20 cellular contexts compared by ENCODE assay signal in the genomic region with DNA sequence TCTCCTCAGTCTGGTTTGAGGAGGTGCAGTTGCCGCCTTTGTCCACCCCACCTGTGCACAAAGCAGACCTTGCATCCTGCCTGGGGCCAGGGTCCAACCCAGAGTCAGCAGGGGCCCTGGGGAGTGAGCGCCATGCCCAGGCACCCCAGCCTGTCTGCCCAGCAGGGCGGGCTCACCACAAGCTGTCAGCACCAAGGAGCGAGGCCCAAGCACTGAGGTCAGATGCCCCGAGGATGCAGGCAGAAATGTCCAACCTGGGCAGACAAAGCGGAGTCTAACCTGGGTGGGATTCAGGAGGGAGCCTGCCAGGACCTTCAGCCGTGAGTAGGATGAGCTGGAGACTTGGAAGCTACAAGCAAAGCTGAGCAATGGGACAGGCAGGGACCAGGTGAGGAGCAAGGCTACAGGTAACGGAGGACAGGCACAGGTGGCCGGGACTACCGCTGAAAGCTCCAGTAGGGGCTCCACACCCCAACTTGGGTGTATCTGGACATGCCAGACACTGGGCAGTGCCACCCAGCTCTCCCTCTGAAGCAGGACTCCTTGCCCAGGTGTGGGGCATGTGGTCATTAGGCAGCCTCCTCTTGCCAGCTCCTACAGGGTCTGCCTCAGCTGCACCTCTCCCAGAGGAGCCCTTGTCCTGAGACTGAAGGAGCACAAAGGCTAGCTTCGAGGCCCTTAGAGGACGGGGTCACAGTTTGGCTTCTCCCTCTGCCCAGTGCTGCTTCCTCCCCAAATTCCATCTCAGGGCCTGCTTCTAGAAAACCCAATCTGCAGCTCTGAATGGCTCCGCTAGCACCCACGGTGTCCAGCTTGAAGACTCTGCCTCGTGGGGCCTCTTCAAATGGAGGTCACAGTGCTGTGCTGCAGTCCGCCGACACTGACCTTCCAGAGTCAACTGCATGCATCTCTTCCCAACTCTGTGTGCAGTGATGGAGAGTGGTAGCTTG.
DNase-seq lines count a peak whose midpoint lies in the region; ATAC-seq, FAIRE-seq and TF ChIP-seq lines count a peak whose summit lies in the region.
"Had no signal": no experiment of that assay in that cellular context is flagged by ENCODE, and none has a peak within 500 bp of the region (broad histone marks: within the 10 kb centered on the region; RNA-seq: fewer than 3 reads in every experiment).

No MANE protein-coding gene starts in this region.

- no peak overlapping the region for H3K18ac ChIP-seq in IMR-90 (ENCODE audit: low read depth, low read length)
- no peak overlapping the region for H3K18ac ChIP-seq in H1 (ENCODE audit: extremely low read depth, low read length)
- H3K18ac ChIP-seq in mesenchymal stem cell (ENCODE audit: low read depth in 1 of 2, low read length in 2 of 2) = no peak overlapping the region

- H3K79me2 ChIP-seq in H1 (ENCODE audit: control insufficient read depth in 1 of 2, insufficient read depth in 2 of 2, low read length in 2 of 2) = no peaks in the 10 kb centered on the region

- H4K91ac ChIP-seq in IMR-90 (ENCODE audit: insufficient read depth, low read depth, low read length) (no peak overlapping the region), H1 (replicated peaks; ENCODE audit: insufficient read length, low read length) (no peak overlapping the region), mesenchymal stem cell (ENCODE audit: low read length) (peak overlapping the region; percentile 72)

- H4K8ac ChIP-seq in IMR-90 (ENCODE audit: low read depth in 2 of 2, low read length in 2 of 2) (no peak overlapping the region), H1 (ENCODE audit: extremely low read depth, insufficient read depth, low read length) (no peak overlapping the region; the same call in 1 of the 2 replicates), mesenchymal stem cell (ENCODE audit: low read length) (peak overlapping the region; percentile 48)

- H3K36me3 Mint-ChIP-seq in stimulated activated memory B cell treated with anti-CD40 and anti-IgM and Interleukin-4, amounts not matched to agents 10 μg/mL and 1 μg/mL and 100 μg/mL, for 72 hours = no peaks in the 10 kb centered on the region
- no peaks in the 10 kb centered on the region for H3K36me3 Mint-ChIP-seq in progenitor cell of endocrine pancreas (ENCODE audit: insufficient read depth)
- H3K36me3 Mint-ChIP-seq: IgD-negative memory B cell had no signal

- DNase-seq in IMR-90 = no peak
- DNase-seq in H1 (ENCODE audit: low read depth in 1 of 2, low spot score in 2 of 2) = peak in 1 of 2 experiments; percentile 40
- DNase-seq in mesenchymal stem cell = no peak
- no peak for DNase-seq in progenitor cell of endocrine pancreas (ENCODE audit: low spot score, unreplicated experiment)
- DNase-seq in NCI-H146 (lab: John Stamatoyannopoulos, UW) = no peak
- DNase-seq in brain microvascular endothelial cell = no peak
- DNase-seq in NCI-H2029 treated with DMSO at 0.1 percent for 48 hours (lab: John Stamatoyannopoulos, UW) = no peak
- DNase-seq: BE2C, GDM1, H7, HFFc6, NCI-H1105, NCI-H2081, NCI-H69, PC-3, SHP77 had no signal

- H3K9me3 ChIP-seq in IMR-90 (ENCODE audit: control insufficient read depth, insufficient read depth, low read length) = peaks cover 4% of the 10 kb centered on the region
- H3K9me3 ChIP-seq in H1 (ENCODE audit: insufficient read depth in 2 of 2, low read depth in 1 of 2, low read length in 1 of 2) = no peaks in the 10 kb centered on the region
- H3K9me3 ChIP-seq in mesenchymal stem cell (ENCODE audit: control insufficient read depth, low read length) = peaks cover 11% of the 10 kb centered on the region
- H3K9me3 ChIP-seq: BE2C had no signal

- H3K56ac ChIP-seq in IMR-90 (ENCODE audit: extremely low read depth, insufficient read depth, low read length) = no peak overlapping the region
- no peak overlapping the region for H3K56ac ChIP-seq in H1 (replicated peaks; ENCODE audit: insufficient read length, low read depth, low read length)

- H2BK12ac ChIP-seq in H1 (ENCODE audit: low read depth, low read length) (0 out of 2 replicates have a peak overlapping the region, but pooled peaks have one; percentile 50), mesenchymal stem cell (ENCODE audit: low read length in 2 of 2) (no peak overlapping the region)

- H4K5ac ChIP-seq in IMR-90 (ENCODE audit: low read depth, low read length) (no peak overlapping the region), H1 (ENCODE audit: insufficient read length, low read depth, low read length) (no peak overlapping the region)

- dilution Hi-C loops in IMR-90 (cut with HindIII; ENCODE audit: low sequenced_read_pairs, unreplicated experiment) = no loop called here

- H3K79me1 ChIP-seq in IMR-90 (ENCODE audit: low read depth in 1 of 2, low read length in 2 of 2) (no peaks in the 10 kb centered on the region), H1 (ENCODE audit: low read depth, low read length) (no peaks in the 10 kb centered on the region), mesenchymal stem cell (replicated peaks; ENCODE audit: low read length, poor library complexity, severe bottlenecking) (no peaks in the 10 kb centered on the region)

- H3K4me3 ChIP-seq in IMR-90 (ENCODE audit: insufficient read depth, low read depth, low read length) (no peak overlapping the region), H1 (ENCODE audit: extremely low read depth in 1 of 4, insufficient read depth in 2 of 4, low read depth in 3 of 4, low read length in 4 of 4) (no peak overlapping the region), mesenchymal stem cell (ENCODE audit: insufficient read depth in 1 of 2, low read depth in 1 of 2, low read length in 2 of 2) (no peak overlapping the region), brain microvascular endothelial cell (ENCODE audit: low read depth, low read length) (no peak overlapping the region)

- no peaks in the 10 kb centered on the region for H3K23me2 ChIP-seq in H1 (ENCODE audit: low read depth, low read length)

- no peak for ATAC-seq in IMR-90 (ENCODE audit: low read depth)
- peak; percentile 39 for ATAC-seq in stimulated activated memory B cell treated with anti-CD40 and anti-IgM and Interleukin-4, amounts not matched to agents 10 μg/mL and 1 μg/mL and 100 μg/mL, for 72 hours
- ATAC-seq: PC-3 had no signal

- no peak overlapping the region; the same call in 1 of the 2 replicates for H3K4ac ChIP-seq in IMR-90 (ENCODE audit: low read depth, low read length)
- H3K4ac ChIP-seq in H1 (replicated peaks; ENCODE audit: insufficient read length, low read depth, low read length) = no peak overlapping the region
- no peak overlapping the region for H3K4ac ChIP-seq in mesenchymal stem cell (ENCODE audit: low read depth in 1 of 2, low read length in 2 of 2)

- no peak overlapping the region for H3K4me3 Mint-ChIP-seq in stimulated activated memory B cell treated with anti-CD40 and anti-IgM and Interleukin-4, amounts not matched to agents 10 μg/mL and 1 μg/mL and 100 μg/mL, for 72 hours
- no peak overlapping the region for H3K4me3 Mint-ChIP-seq in progenitor cell of endocrine pancreas (ENCODE audit: low read depth)
- H3K4me3 Mint-ChIP-seq: HFFc6, IgD-negative memory B cell had no signal

- H3K4me2 ChIP-seq in IMR-90 (ENCODE audit: low read depth, low read length) (no peak overlapping the region), H1 (ENCODE audit: insufficient read depth in 1 of 2, low read depth in 2 of 2, low read length in 2 of 2) (no peak overlapping the region), mesenchymal stem cell (ENCODE audit: low read length, poor library complexity, severe bottlenecking) (no peak overlapping the region)

- peaks cover 3% of the 10 kb centered on the region; the same call in 1 of the 2 replicates for H3K9me1 ChIP-seq in IMR-90 (ENCODE audit: insufficient read depth, low read length)

- no peaks in the 10 kb centered on the region for H3K27me3 ChIP-seq in IMR-90 (ENCODE audit: control insufficient read depth, insufficient read depth, low read length)
- no peaks in the 10 kb centered on the region for H3K27me3 ChIP-seq in H1 (replicated peaks in 1 of 4; ENCODE audit: control insufficient read depth in 3 of 4, extremely low read depth in 1 of 4, insufficient read depth in 3 of 4, low read length in 3 of 4)
- no peaks in the 10 kb centered on the region for H3K27me3 ChIP-seq in mesenchymal stem cell (ENCODE audit: control insufficient read depth in 1 of 2, insufficient read depth in 1 of 2, low read length in 2 of 2)
- no peaks in the 10 kb centered on the region for H3K27me3 ChIP-seq in brain microvascular endothelial cell (replicated peaks)

- H3K4me1 Mint-ChIP-seq in stimulated activated memory B cell treated with anti-CD40 and anti-IgM and Interleukin-4, amounts not matched to agents 10 μg/mL and 1 μg/mL and 100 μg/mL, for 72 hours = no peaks in the 10 kb centered on the region
- no peaks in the 10 kb centered on the region for H3K4me1 Mint-ChIP-seq in progenitor cell of endocrine pancreas (ENCODE audit: low read depth)

- H2BK5ac ChIP-seq in IMR-90 (ENCODE audit: low read depth, low read length, poor library complexity, severe bottlenecking) (no peak overlapping the region), H1 (ENCODE audit: low read depth, low read length) (no peak overlapping the region), mesenchymal stem cell (ENCODE audit: low read depth, low read length, poor library complexity, severe bottlenecking) (no peak overlapping the region)

- H3K14ac ChIP-seq in IMR-90 (replicated peaks; ENCODE audit: low read depth, low read length) (no peak overlapping the region), H1 (ENCODE audit: insufficient read length) (no peak overlapping the region), mesenchymal stem cell (ENCODE audit: low read length in 2 of 2) (peak overlapping the region in 1 of 2 experiments; percentile 4)

- TF ChIP-seq RAD21 in IMR-90 (IDR thresholded peaks at IDR 0.05; ENCODE audit: low read length) (no peak), H1 (IDR thresholded peaks at IDR 0.05 in 1 of 2, conservative IDR thresholded peaks at IDR 0.05 in 1 of 2; ENCODE audit: low read depth in 2 of 2, low read length in 2 of 2) (no peak)

- peak overlapping the region; percentile 35; the same call in 1 of the 2 replicates for H2AK5ac ChIP-seq in IMR-90 (ENCODE audit: low read depth, low read length)
- no peak overlapping the region for H2AK5ac ChIP-seq in H1 (ENCODE audit: low read depth, low read length)
- H2AK5ac ChIP-seq in mesenchymal stem cell (ENCODE audit: low read length, severe bottlenecking) = no peak overlapping the region

- WGBS in IMR-90 (ENCODE audit: extremely low coverage in 2 of 2, insufficient read length in 1 of 2), 2 experiments = 93% methylated on average over 10 of the region's 17 CpGs; no CpG with 5 or more reads in 1 of the 2 experiments
- WGBS in H1 (ENCODE audit: extremely low coverage in 1 of 2, insufficient coverage in 1 of 2, insufficient read length in 1 of 2, insufficient replicate concordance in 2 of 2, low coverage in 1 of 2, low lambda C conversion rate in 2 of 2, missing lambda C conversion rate in 1 of 2), 2 experiments = 91% methylated on average over 17 of the region's 17 CpGs; no CpG with 5 or more reads in 1 of the 2 experiments
- WGBS in mesenchymal stem cell = 94% methylated on average over 15 of the region's 17 CpGs

- BruUV-seq in IMR-90 (replicated peaks; lab: Mats Ljungman, UMichigan) = no TSS peak

- peaks cover 2% of the 10 kb centered on the region for H3K9me3 Mint-ChIP-seq in stimulated activated memory B cell treated with anti-CD40 and anti-IgM and Interleukin-4, amounts not matched to agents 10 μg/mL and 1 μg/mL and 100 μg/mL, for 72 hours
- peaks cover 2% of the 10 kb centered on the region for H3K9me3 Mint-ChIP-seq in progenitor cell of endocrine pancreas (ENCODE audit: low read depth)

- H3K4me1 ChIP-seq in IMR-90 (ENCODE audit: control insufficient read depth, insufficient read depth, low read length) = peaks cover 4% of the 10 kb centered on the region
- no peaks in the 10 kb centered on the region for H3K4me1 ChIP-seq in H1 (replicated peaks in 1 of 4; ENCODE audit: control insufficient read depth in 3 of 4, insufficient read depth in 4 of 4, low read length in 3 of 4)
- peaks cover 1% of the 10 kb centered on the region for H3K4me1 ChIP-seq in mesenchymal stem cell (ENCODE audit: control insufficient read depth, insufficient read depth, low read depth, low read length)
- H3K4me1 ChIP-seq: BE2C had no signal

- H2AK9ac ChIP-seq in IMR-90 (replicated peaks; ENCODE audit: low read depth, low read length, poor library complexity) = no peak overlapping the region

- H3K27ac ChIP-seq in IMR-90 (ENCODE audit: insufficient read depth, low read length) = no peak overlapping the region
- no peak overlapping the region for H3K27ac ChIP-seq in H1 (ENCODE audit: low read depth, low read length)
- H3K27ac ChIP-seq in mesenchymal stem cell (ENCODE audit: low read length, poor library complexity, severe bottlenecking) = no peak overlapping the region
- no peak overlapping the region for H3K27ac ChIP-seq in brain microvascular endothelial cell

- no peak for TF ChIP-seq EP300 in H1 (IDR thresholded peaks at IDR 0.05; ENCODE audit: borderline replicate concordance in 1 of 2, low read depth in 2 of 2, low read length in 2 of 2)

- POLR2A ChIA-PET in IMR-90 (lab: Charles Lee; ENCODE audit: unreplicated experiment) (no interaction called here), H1 (lab: Charles Lee; ENCODE audit: partially characterized antibody) (no interaction called here)

- H3K9ac ChIP-seq in IMR-90 (ENCODE audit: low read depth, low read length) = no peak overlapping the region
- H3K9ac ChIP-seq in H1 (replicated peaks in 1 of 4; ENCODE audit: extremely low read depth in 1 of 4, low read depth in 3 of 4, low read length in 3 of 4) = no peak overlapping the region
- H3K9ac ChIP-seq in mesenchymal stem cell (ENCODE audit: low read length) = no peak overlapping the region

- intact Hi-C loops in IMR-90 (cut with micrococcal nuclease) = no loop called here

- in situ Hi-C loops in IMR-90 (cut with MboI; ENCODE audit: low sequenced_read_pairs) = no loop called here
- in situ Hi-C loops in brain microvascular endothelial cell (cut with HindIII; ENCODE audit: low pct_ligation_motif_present, low sequenced_read_pairs) = no loop called here

- H3K27me3 Mint-ChIP-seq in stimulated activated memory B cell treated with anti-CD40 and anti-IgM and Interleukin-4, amounts not matched to agents 10 μg/mL and 1 μg/mL and 100 μg/mL, for 72 hours = peaks cover 30% of the 10 kb centered on the region
- H3K27me3 Mint-ChIP-seq in progenitor cell of endocrine pancreas = peaks cover 5% of the 10 kb centered on the region

- CTCF ChIA-PET in IMR-90 (lab: Yijun Ruan, JAX) (no interaction called here), H1 (lab: Charles Lee; ENCODE audit: partially characterized antibody) (interaction anchor here (1.2 to 1.7 kb wide), 2 partner anchors 9 to 11 kb away, joined by 3 to 4 read pairs; no protein-coding TSS in a partner anchor)

- peak overlapping the region; percentile 49 for H2BK20ac ChIP-seq in IMR-90 (ENCODE audit: low read depth, low read length)
- H2BK20ac ChIP-seq in H1 (ENCODE audit: low read length) = no peak overlapping the region

- TF ChIP-seq CTCF in IMR-90 (conservative IDR thresholded peaks at IDR 0.05; ENCODE audit: low read depth, low read length) (no peak), H1 (IDR thresholded peaks at IDR 0.05; ENCODE audit: control extremely low read depth in 1 of 3, insufficient read depth in 1 of 3, low read depth in 1 of 3, low read length in 3 of 3) (no peak), progenitor cell of endocrine pancreas (IDR thresholded peaks at IDR 0.05; ENCODE audit: unreplicated experiment) (no peak), brain microvascular endothelial cell (IDR thresholded peaks at IDR 0.05; ENCODE audit: low read depth, low read length, missing control alignments) (no peak)

- no peak overlapping the region for H2BK15ac ChIP-seq in IMR-90 (ENCODE audit: low read depth, low read length)
- H2BK15ac ChIP-seq in H1 (ENCODE audit: low read length) = no peak overlapping the region
- no peak overlapping the region for H2BK15ac ChIP-seq in mesenchymal stem cell (ENCODE audit: low read depth, poor library complexity, severe bottlenecking)

- H3K23ac ChIP-seq in IMR-90 (ENCODE audit: low read depth, low read length) (no peak overlapping the region), H1 (ENCODE audit: insufficient read length) (no peak overlapping the region), mesenchymal stem cell (ENCODE audit: low read length in 2 of 2) (no peak overlapping the region)

- no peak for FAIRE-seq in H1 (lab: Jason Lieb, UNC)
- FAIRE-seq: D721Med, HTR-8/SVneo had no signal

- H2BK120ac ChIP-seq in IMR-90 (ENCODE audit: low read depth, low read length) (no peak overlapping the region), H1 (replicated peaks; ENCODE audit: low read depth, low read length) (no peak overlapping the region), mesenchymal stem cell (ENCODE audit: low read depth, low read length) (no peak overlapping the region)

- no peaks in the 10 kb centered on the region for H3K36me3 ChIP-seq in IMR-90 (ENCODE audit: control insufficient read depth, insufficient read depth, low read length)
- H3K36me3 ChIP-seq in H1 (ENCODE audit: control insufficient read depth in 2 of 4, insufficient read depth in 4 of 4, low read length in 3 of 4) = no peaks in the 10 kb centered on the region
- no peaks in the 10 kb centered on the region for H3K36me3 ChIP-seq in mesenchymal stem cell (ENCODE audit: control insufficient read depth in 1 of 2, insufficient read depth in 2 of 2, low read depth in 1 of 2, low read length in 2 of 2)
- H3K36me3 ChIP-seq in brain microvascular endothelial cell (replicated peaks) = no peaks in the 10 kb centered on the region
- H3K36me3 ChIP-seq: BE2C had no signal

- TF ChIP-seq POLR2A in IMR-90 (IDR thresholded peaks at IDR 0.05; ENCODE audit: low read depth, low read length) = no peak
- no peak for TF ChIP-seq POLR2A in H1 (IDR thresholded peaks at IDR 0.05; ENCODE audit: control extremely low read depth in 1 of 2, low read depth in 2 of 2, low read length in 2 of 2)

- H2AFZ ChIP-seq in IMR-90 (replicated peaks; ENCODE audit: low read length, poor library complexity) (no peak overlapping the region), H1 (ENCODE audit: low read length) (no peak overlapping the region), mesenchymal stem cell (ENCODE audit: low read depth, low read length) (no peak overlapping the region)

- no peak overlapping the region for H3K27ac Mint-ChIP-seq in stimulated activated memory B cell treated with anti-CD40 and anti-IgM and Interleukin-4, amounts not matched to agents 10 μg/mL and 1 μg/mL and 100 μg/mL, for 72 hours
- no peak overlapping the region for H3K27ac Mint-ChIP-seq in progenitor cell of endocrine pancreas
- H3K27ac Mint-ChIP-seq: HFFc6, IgD-negative memory B cell had no signal

- H4K20me1 ChIP-seq in IMR-90 (ENCODE audit: insufficient read depth, low read length) = no peaks in the 10 kb centered on the region
- no peaks in the 10 kb centered on the region for H4K20me1 ChIP-seq in H1 (replicated peaks in 1 of 2; ENCODE audit: control insufficient read depth in 1 of 2, insufficient read depth in 2 of 2, low read length in 2 of 2)
